1 cellular context compared by ENCODE assay signal in genomic region chr19:46374526-46375475, GRCh38.
TF ChIP-seq lines count a peak whose summit lies in the region.

No MANE protein-coding gene starts in this region.

TF ChIP-seq in H1, 55 proteins besides CTCF, POLR2A, EP300 and RAD21:
- no peak for TF ChIP-seq TEAD4 (IDR thresholded peaks at IDR 0.05; ENCODE audit: low read depth, low read length)
- TF ChIP-seq FOSL1 (IDR thresholded peaks at IDR 0.05; ENCODE audit: insufficient read depth, low read depth, low read length), result no peak
TF ChIP-seq in H1: peak in this region for 0.
